In genomic region chr20:35709269-35709668, GRCh38 we compare ENCODE assay signal across 1 cellular context.
TF ChIP-seq lines count a peak whose summit lies in the region.

No MANE protein-coding gene starts in this region.

TF ChIP-seq in GM23338, 12 proteins besides CTCF, POLR2A, EP300 and RAD21 (continued from another document):
- TF ChIP-seq ZNF462 (CRISPR knock-in tag; IDR thresholded peaks at IDR 0.05): no peak
- TF ChIP-seq EZH2phosphoT487 (IDR thresholded peaks at IDR 0.05; ENCODE audit: unreplicated experiment): no peak
- no peak for TF ChIP-seq ZNF114 (CRISPR knock-in tag; IDR thresholded peaks at IDR 0.05)
- no peak for TF ChIP-seq ETS1 (IDR thresholded peaks at IDR 0.05)
- no peak for TF ChIP-seq REST (IDR thresholded peaks at IDR 0.05; ENCODE audit: unreplicated experiment)
- no peak for TF ChIP-seq POLR2AphosphoS5 (IDR thresholded peaks at IDR 0.05; ENCODE audit: low read depth)
- no peak for TF ChIP-seq ZNF331 (CRISPR knock-in tag; IDR thresholded peaks at IDR 0.05; ENCODE audit: low read depth)
- no peak for TF ChIP-seq JUNB (IDR thresholded peaks at IDR 0.05; ENCODE audit: unreplicated experiment)
- no peak for TF ChIP-seq CREB1 (CRISPR knock-in tag; IDR thresholded peaks at IDR 0.05; ENCODE audit: low read depth)
